17 cellular contexts compared by ENCODE assay signal in genomic region chr7:124440081-124440480, GRCh38.
DNase-seq lines count a peak whose midpoint lies in the region; ATAC-seq, FAIRE-seq and TF ChIP-seq lines count a peak whose summit lies in the region.
"Had no signal": no experiment of that assay in that cellular context is flagged by ENCODE, and none has a peak within 500 bp of the region (broad histone marks: within the 10 kb centered on the region; RNA-seq: fewer than 3 reads in every experiment).

No MANE protein-coding gene starts in this region.

- no peak overlapping the region for H3K4ac ChIP-seq in IMR-90 (ENCODE audit: low read depth, low read length)

- peak; percentile 21 for FAIRE-seq in islet of Langerhans (lab: Jason Lieb, UNC)
- FAIRE-seq: GM12878, H1, HepG2, HTR-8/SVneo had no signal

- H3K56ac ChIP-seq in IMR-90 (ENCODE audit: extremely low read depth, insufficient read depth, low read length), result no peak overlapping the region

- no peak overlapping the region for H3K14ac ChIP-seq in IMR-90 (replicated peaks; ENCODE audit: low read depth, low read length)

- H2AK9ac ChIP-seq in IMR-90 (replicated peaks; ENCODE audit: low read depth, low read length, poor library complexity), result no peak overlapping the region

- no peak overlapping the region for H4K5ac ChIP-seq in IMR-90 (ENCODE audit: low read depth, low read length)

- no peak overlapping the region for H2BK20ac ChIP-seq in IMR-90 (ENCODE audit: low read depth, low read length)

- dilution Hi-C loops in IMR-90 (cut with HindIII; ENCODE audit: low sequenced_read_pairs, unreplicated experiment), result no loop called here

- ATAC-seq in IMR-90 (ENCODE audit: low read depth), result peak; percentile 94
- ATAC-seq: GM12878, HepG2 had no signal

- in situ Hi-C loops in IMR-90 (cut with MboI; ENCODE audit: low sequenced_read_pairs), result no loop called here

- no peak overlapping the region for H2AK5ac ChIP-seq in IMR-90 (ENCODE audit: low read depth, low read length)

- H2BK120ac ChIP-seq in IMR-90 (ENCODE audit: low read depth, low read length), result no peak overlapping the region

- CTCF ChIA-PET in IMR-90 (lab: Yijun Ruan, JAX), result no interaction called here

- POLR2A ChIA-PET in IMR-90 (lab: Charles Lee; ENCODE audit: unreplicated experiment), result no interaction called here

- no peak overlapping the region for H3K27ac ChIP-seq in IMR-90 (ENCODE audit: insufficient read depth, low read length)
- H3K27ac ChIP-seq: C4-2B had no signal

- no peaks in the 10 kb centered on the region for H3K27me3 ChIP-seq in IMR-90 (ENCODE audit: control insufficient read depth, insufficient read depth, low read length)
- H3K27me3 ChIP-seq: BE2C had no signal

- WGBS in IMR-90 (ENCODE audit: extremely low coverage in 2 of 2, insufficient read length in 1 of 2), 2 experiments, result no CpG with 5 or more reads among the region's 2 CpGs

- no peaks in the 10 kb centered on the region for H3K4me1 ChIP-seq in IMR-90 (ENCODE audit: control insufficient read depth, insufficient read depth, low read length)
- H3K4me1 ChIP-seq: BE2C had no signal

- H2AFZ ChIP-seq in IMR-90 (replicated peaks; ENCODE audit: low read length, poor library complexity), result no peak overlapping the region

- no TSS peak for BruUV-seq in IMR-90 (replicated peaks; lab: Mats Ljungman, UMichigan)

- no peak for TF ChIP-seq RAD21 in IMR-90 (IDR thresholded peaks at IDR 0.05; ENCODE audit: low read length)

- no peak for TF ChIP-seq POLR2A in IMR-90 (IDR thresholded peaks at IDR 0.05; ENCODE audit: low read depth, low read length)

- no peak overlapping the region for H3K4me3 ChIP-seq in IMR-90 (ENCODE audit: insufficient read depth, low read depth, low read length)
- no peak overlapping the region for H3K4me3 ChIP-seq in choroid plexus epithelial cell (ENCODE audit: low read depth, low read length)
- H3K4me3 ChIP-seq: GM12878, HAP-1 had no signal

- H2BK15ac ChIP-seq in IMR-90 (ENCODE audit: low read depth, low read length), result no peak overlapping the region

- no peak overlapping the region for H3K4me2 ChIP-seq in IMR-90 (ENCODE audit: low read depth, low read length)

- no peaks in the 10 kb centered on the region for H3K9me1 ChIP-seq in IMR-90 (ENCODE audit: insufficient read depth, low read length)

- intact Hi-C loops in IMR-90 (cut with micrococcal nuclease), result no loop called here

- no peak overlapping the region for H3K23ac ChIP-seq in IMR-90 (ENCODE audit: low read depth, low read length)

- no peak overlapping the region for H3K9ac ChIP-seq in IMR-90 (ENCODE audit: low read depth, low read length)

- TF ChIP-seq CTCF in IMR-90 (conservative IDR thresholded peaks at IDR 0.05; ENCODE audit: low read depth, low read length) (no peak), choroid plexus epithelial cell (conservative IDR thresholded peaks at IDR 0.05; ENCODE audit: low read depth, low read length) (no peak)

- H4K91ac ChIP-seq in IMR-90 (ENCODE audit: insufficient read depth, low read depth, low read length), result no peak overlapping the region

- no peak overlapping the region for H4K8ac ChIP-seq in IMR-90 (ENCODE audit: low read depth in 2 of 2, low read length in 2 of 2)

- no peak overlapping the region for H3K18ac ChIP-seq in IMR-90 (ENCODE audit: low read depth, low read length)

- H3K79me1 ChIP-seq in IMR-90 (ENCODE audit: low read depth in 1 of 2, low read length in 2 of 2), result no peaks in the 10 kb centered on the region

- DNase-seq in DMS53 (lab: John Stamatoyannopoulos, UW) (peak; percentile 37), IMR-90 (peak; percentile 66), choroid plexus epithelial cell (ENCODE audit: low read depth) (peak; percentile 2), amygdala (lab: John Stamatoyannopoulos, UW) (no peak), NCI-H510A treated with DMSO at 0.1 percent for 48 hours (lab: John Stamatoyannopoulos, UW) (no peak), kidney glomerular epithelial cell (lab: John Stamatoyannopoulos, UW) (no peak)
- DNase-seq: ACHN; BE2C; CD4-positive, alpha-beta memory T cell; HFFc6 had no signal

- no peak overlapping the region for H2BK5ac ChIP-seq in IMR-90 (ENCODE audit: low read depth, low read length, poor library complexity, severe bottlenecking)

- no peaks in the 10 kb centered on the region for H3K9me3 ChIP-seq in IMR-90 (ENCODE audit: control insufficient read depth, insufficient read depth, low read length)
- H3K9me3 ChIP-seq: BE2C, HAP-1 had no signal

- H3K36me3 ChIP-seq in IMR-90 (ENCODE audit: control insufficient read depth, insufficient read depth, low read length), result no peaks in the 10 kb centered on the region
- H3K36me3 ChIP-seq: BE2C, HAP-1 had no signal

- no peaks in the 10 kb centered on the region for H4K20me1 ChIP-seq in IMR-90 (ENCODE audit: insufficient read depth, low read length)

TF ChIP-seq in IMR-90, 13 proteins besides CTCF, POLR2A, EP300 and RAD21:
- TF ChIP-seq FOS (IDR thresholded peaks at IDR 0.05; ENCODE audit: low read depth, low read length) (peak; percentile 65), SMC3 (IDR thresholded peaks at IDR 0.05; ENCODE audit: low read depth, low read length) (no peak)

Comparison
In these comparisons a context has a peak if more than half of its experiments do, and no peak if none do; other contexts are left out.
1. DNase-seq: peak in DMS53 (single experiment), IMR-90 (single experiment) and choroid plexus epithelial cell (single experiment); none in amygdala (0 of 56), NCI-H510A treated with DMSO at 0.1 percent for 48 hours (single experiment) and kidney glomerular epithelial cell (single experiment).